Comparison of ENCODE assay signal across 1 cellular context in genomic region chr2:197500503-197501179, GRCh38.
TF ChIP-seq lines count a peak whose summit lies in the region.

No MANE protein-coding gene starts in this region.

TF ChIP-seq in GM12878, 131 proteins besides CTCF, POLR2A, EP300 and RAD21:
- TF ChIP-seq ZNF622 (IDR thresholded peaks at IDR 0.05): no peak
- TF ChIP-seq CHD1 (IDR thresholded peaks at IDR 0.05; ENCODE audit: low read depth, low read length): peak; percentile 44; the same call in 1 of the 2 replicates
- TF ChIP-seq SMARCA5 (IDR thresholded peaks at IDR 0.05): peak; percentile 28; the same call in 1 of the 2 replicates
- peak; percentile 23; the same call in 1 of the 2 replicates for TF ChIP-seq EED (IDR thresholded peaks at IDR 0.05; ENCODE audit: low read depth)
- TF ChIP-seq EZH2 (IDR thresholded peaks at IDR 0.05; ENCODE audit: borderline replicate concordance, control insufficient read depth, low read depth, low read length): no peak
- TF ChIP-seq, protein P1, sequence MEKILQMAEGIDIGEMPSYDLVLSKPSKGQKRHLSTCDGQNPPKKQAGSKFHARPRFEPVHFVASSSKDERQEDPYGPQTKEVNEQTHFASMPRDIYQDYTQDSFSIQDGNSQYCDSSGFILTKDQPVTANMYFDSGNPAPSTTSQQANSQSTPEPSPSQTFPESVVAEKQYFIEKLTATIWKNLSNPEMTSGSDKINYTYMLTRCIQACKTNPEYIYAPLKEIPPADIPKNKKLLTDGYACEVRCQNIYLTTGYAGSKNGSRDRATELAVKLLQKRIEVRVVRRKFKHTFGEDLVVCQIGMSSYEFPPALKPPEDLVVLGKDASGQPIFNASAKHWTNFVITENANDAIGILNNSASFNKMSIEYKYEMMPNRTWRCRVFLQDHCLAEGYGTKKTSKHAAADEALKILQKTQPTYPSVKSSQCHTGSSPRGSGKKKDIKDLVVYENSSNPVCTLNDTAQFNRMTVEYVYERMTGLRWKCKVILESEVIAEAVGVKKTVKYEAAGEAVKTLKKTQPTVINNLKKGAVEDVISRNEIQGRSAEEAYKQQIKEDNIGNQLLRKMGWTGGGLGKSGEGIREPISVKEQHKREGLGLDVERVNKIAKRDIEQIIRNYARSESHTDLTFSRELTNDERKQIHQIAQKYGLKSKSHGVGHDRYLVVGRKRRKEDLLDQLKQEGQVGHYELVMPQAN (conservative IDR thresholded peaks at IDR 0.05): peak; percentile 48; the same call in 1 of the 2 replicates
- TF ChIP-seq SIN3A (IDR thresholded peaks at IDR 0.05; ENCODE audit: low read depth, low read length): peak; percentile 8; the same call in 1 of the 2 replicates
- TF ChIP-seq IKZF1 (conservative IDR thresholded peaks at IDR 0.05): peak; percentile 16; the same call in 1 of the 2 replicates
- 0 out of 2 replicates have a peak, but pooled peaks have one; percentile 31 for TF ChIP-seq WRNIP1 (IDR thresholded peaks at IDR 0.05; ENCODE audit: borderline replicate concordance, low read depth, low read length)
- no peak for TF ChIP-seq ATF3 (IDR thresholded peaks at IDR 0.05; ENCODE audit: borderline replicate concordance, extremely low read depth, low read depth, low read length)
- TF ChIP-seq, protein P2, sequence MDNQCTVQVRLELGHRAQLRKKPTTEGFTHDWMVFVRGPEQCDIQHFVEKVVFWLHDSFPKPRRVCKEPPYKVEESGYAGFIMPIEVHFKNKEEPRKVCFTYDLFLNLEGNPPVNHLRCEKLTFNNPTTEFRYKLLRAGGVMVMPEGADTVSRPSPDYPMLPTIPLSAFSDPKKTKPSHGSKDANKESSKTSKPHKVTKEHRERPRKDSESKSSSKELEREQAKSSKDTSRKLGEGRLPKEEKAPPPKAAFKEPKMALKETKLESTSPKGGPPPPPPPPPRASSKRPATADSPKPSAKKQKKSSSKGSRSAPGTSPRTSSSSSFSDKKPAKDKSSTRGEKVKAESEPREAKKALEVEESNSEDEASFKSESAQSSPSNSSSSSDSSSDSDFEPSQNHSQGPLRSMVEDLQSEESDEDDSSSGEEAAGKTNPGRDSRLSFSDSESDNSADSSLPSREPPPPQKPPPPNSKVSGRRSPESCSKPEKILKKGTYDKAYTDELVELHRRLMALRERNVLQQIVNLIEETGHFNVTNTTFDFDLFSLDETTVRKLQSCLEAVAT (IDR thresholded peaks at IDR 0.05): 0 out of 2 replicates have a peak, but pooled peaks have one; percentile 40
TF ChIP-seq in GM12878: peak in this region for 8.
